Comparison of ENCODE assay signal across 21 cellular contexts in the genomic region with DNA sequence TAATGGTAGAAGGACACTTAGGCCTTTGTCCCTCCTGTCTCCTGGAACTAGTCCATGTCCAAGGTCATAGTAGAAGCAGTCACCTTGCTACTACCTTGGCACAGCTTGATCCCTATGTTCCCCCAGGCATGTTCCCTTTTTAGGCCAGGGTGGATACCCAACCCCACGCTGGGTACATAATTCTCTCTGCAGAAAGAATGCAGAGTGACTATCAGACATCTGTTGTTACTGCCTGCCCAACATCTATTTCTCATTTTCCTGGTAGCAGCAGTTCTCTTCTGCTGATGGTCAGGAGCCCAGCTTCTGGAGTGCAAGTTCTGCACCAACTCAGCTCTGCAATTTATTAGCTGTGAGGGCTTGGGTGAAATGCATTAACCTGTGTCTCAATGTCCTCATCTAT.
"Had no signal": no experiment of that assay in that cellular context is flagged by ENCODE, and none has a peak within 500 bp of the region (broad histone marks: within the 10 kb centered on the region; RNA-seq: fewer than 3 reads in every experiment).

No MANE protein-coding gene starts in this region.

- H3K27ac ChIP-seq: body of pancreas, hepatocyte, lower lobe of right lung, neural progenitor cell, prostate gland, right atrium auricular region, VCaP had no signal

- H3K36me3 ChIP-seq: lower lobe of right lung, neural progenitor cell, prostate gland, right atrium auricular region had no signal

- H3K4me2 ChIP-seq: hepatocyte, neural progenitor cell had no signal

- H3K27me3 Mint-ChIP-seq: effector memory CD8-positive, alpha-beta T cell had no signal

- H3K4me3 ChIP-seq: body of pancreas, hepatocyte, lower lobe of right lung, neural progenitor cell, prostate gland, right atrium auricular region had no signal

- H3K9me3 ChIP-seq: body of pancreas, lower lobe of right lung, prostate gland, right atrium auricular region had no signal

- DNase-seq: activated CD4-positive, alpha-beta T cell treated with anti-CD3 and anti-CD28 coated beads, Interleukin-2, amount 50 U/mL, for 48 hours; activated gamma-delta T cell treated with Interleukin-2 at 50 U/mL for 16 hours; activated T-cell treated with anti-CD3 and anti-CD28 coated beads for 4 hours; body of pancreas; effector memory CD8-positive, alpha-beta T cell; left cardiac atrium; lower lobe of right lung; midbrain; stimulated activated CD4-positive, alpha-beta T cell treated with anti-CD3 and anti-CD28 coated beads, Interleukin-12 subunit alpha, Interleukin-12 subunit beta, amount 100 ng/mL, for 4 hours; stimulated activated CD4-positive, alpha-beta T cell treated with anti-CD3 and anti-CD28 coated beads, Interleukin-1b, Interleukin-23, amount 100 ng/mL, for 48 hours; stimulated activated CD8-positive, alpha-beta memory T cell treated with anti-CD3 and anti-CD28 coated beads, Interleukin-4, amount 100 ng/mL, for 48 hours; stimulated activated naive CD8-positive, alpha-beta T cell treated with anti-CD3 and anti-CD28 coated beads, Interleukin-15, Interleukin-2, amounts not matched to agents 100 U/mL and 50 U/mL, for 24 hours; substantia nigra; T-helper 2 cell; trophoblast cell had no signal

- H3K9ac ChIP-seq: neural progenitor cell had no signal

- H3K36me3 Mint-ChIP-seq: neural progenitor cell had no signal

- H3K4me3 Mint-ChIP-seq: activated T-helper 1 cell treated with anti-CD3 and anti-CD28 coated beads, Interleukin-12 subunit alpha, Interleukin-12 subunit beta, Interleukin-2, Interleukin-4 antibody, amounts not matched to agents 30 ng/mL and 10 ng/mL and 1 ng/mL, durations not matched to agents 14 hours and 24 hours and 36 hours; effector memory CD8-positive, alpha-beta T cell had no signal

- H3K27me3 ChIP-seq: body of pancreas, hepatocyte, right atrium auricular region had no signal

- H3K9me3 Mint-ChIP-seq: activated T-helper 1 cell treated with anti-CD3 and anti-CD28 coated beads, Interleukin-12 subunit alpha, Interleukin-12 subunit beta, Interleukin-2, Interleukin-4 antibody, amounts not matched to agents 30 ng/mL and 10 ng/mL and 1 ng/mL, durations not matched to agents 14 hours and 24 hours and 36 hours; effector memory CD8-positive, alpha-beta T cell; neural progenitor cell had no signal

- H3K27ac Mint-ChIP-seq: activated T-helper 1 cell treated with anti-CD3 and anti-CD28 coated beads, Interleukin-12 subunit alpha, Interleukin-12 subunit beta, Interleukin-2, Interleukin-4 antibody, amounts not matched to agents 30 ng/mL and 10 ng/mL and 1 ng/mL, durations not matched to agents 14 hours and 24 hours and 36 hours; neural progenitor cell had no signal

- H3K4me1 ChIP-seq: neural progenitor cell, prostate gland had no signal

- ATAC-seq: body of pancreas; effector memory CD8-positive, alpha-beta T cell; left cardiac atrium; lower lobe of right lung; stimulated activated naive CD8-positive, alpha-beta T cell treated with anti-CD3 and anti-CD28 coated beads, Interleukin-15, Interleukin-2, amounts not matched to agents 100 U/mL and 50 U/mL, for 24 hours had no signal
